16 cellular contexts compared by ENCODE assay signal in the genomic region with DNA sequence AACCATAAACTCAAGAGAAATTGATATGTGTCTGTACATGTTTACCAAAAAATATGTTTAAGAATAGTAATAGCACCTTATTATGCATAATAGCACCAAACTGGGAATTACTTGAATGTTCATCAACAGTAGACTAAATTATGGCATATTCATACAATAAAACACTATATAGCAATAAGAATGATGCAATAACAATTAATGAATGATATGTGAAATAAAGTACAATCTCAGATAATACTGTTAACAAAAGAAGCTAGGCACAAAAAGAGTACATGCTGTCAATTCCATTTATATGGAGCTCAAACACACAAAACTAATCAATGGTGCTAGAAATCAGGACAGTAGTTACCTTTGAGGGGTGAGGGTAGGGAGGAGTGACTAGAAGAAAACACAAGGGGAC. TPM values are rescaled to one million over a fixed set of nuclear protein-coding genes. Genes with fewer than 3 reads are reported as not detected.
A peak's percentile ranks its signal among the peaks of the same experiment; 100 is the strongest.
DNase-seq lines count a peak whose midpoint lies in the region; ATAC-seq and TF ChIP-seq lines count a peak whose summit lies in the region.
"Had no signal": no experiment of that assay in that cellular context is flagged by ENCODE, and none has a peak within 500 bp of the region (broad histone marks: within the 10 kb centered on the region; RNA-seq: fewer than 3 reads in every experiment).

No MANE protein-coding gene starts in this region.

- TF ChIP-seq CTCF in MCF 10A (IDR thresholded peaks at IDR 0.05; ENCODE audit: unreplicated experiment) (no peak), breast epithelium (IDR thresholded peaks at IDR 0.05) (no peak), IMR-90 (conservative IDR thresholded peaks at IDR 0.05; ENCODE audit: low read depth, low read length) (no peak), endothelial cell (IDR thresholded peaks at IDR 0.05; ENCODE audit: unreplicated experiment) (no peak)

- no peak overlapping the region for H3K27ac ChIP-seq in breast epithelium
- H3K27ac ChIP-seq in IMR-90 (ENCODE audit: insufficient read depth, low read length): no peak overlapping the region
- H3K27ac ChIP-seq: C4-2B had no signal

- H3K4me1 Mint-ChIP-seq in MCF 10A (ENCODE audit: insufficient read depth, unreplicated experiment): no peaks in the 10 kb centered on the region
- peaks cover 6% of the 10 kb centered on the region for H3K4me1 Mint-ChIP-seq in endothelial cell (ENCODE audit: unreplicated experiment)
- H3K4me1 Mint-ChIP-seq in activated CD4-positive, alpha-beta memory T cell treated with anti-CD3 and anti-CD28 coated beads for 36 hours (ENCODE audit: low read depth): no peaks in the 10 kb centered on the region

- H3K4me3 Mint-ChIP-seq in MCF 10A (ENCODE audit: unreplicated experiment) (no peak overlapping the region), endothelial cell (ENCODE audit: unreplicated experiment) (no peak overlapping the region)
- H3K4me3 Mint-ChIP-seq in activated CD4-positive, alpha-beta memory T cell treated with anti-CD3 and anti-CD28 coated beads for 36 hours: no peak overlapping the region
- H3K4me3 Mint-ChIP-seq: CD4-positive, alpha-beta T cell; HFFc6 had no signal

- no peaks in the 10 kb centered on the region for H3K27me3 ChIP-seq in breast epithelium
- H3K27me3 ChIP-seq in IMR-90 (ENCODE audit: control insufficient read depth, insufficient read depth, low read length): no peaks in the 10 kb centered on the region

- no peaks in the 10 kb centered on the region for H3K27me3 Mint-ChIP-seq in MCF 10A (ENCODE audit: insufficient read depth, unreplicated experiment)
- no peaks in the 10 kb centered on the region for H3K27me3 Mint-ChIP-seq in endothelial cell (ENCODE audit: unreplicated experiment)
- H3K27me3 Mint-ChIP-seq in activated CD4-positive, alpha-beta memory T cell treated with anti-CD3 and anti-CD28 coated beads for 36 hours: no peaks in the 10 kb centered on the region
- H3K27me3 Mint-ChIP-seq: CD4-positive, alpha-beta T cell had no signal

- no peak overlapping the region for H3K9ac ChIP-seq in IMR-90 (ENCODE audit: low read depth, low read length)

- no peak overlapping the region for H2BK15ac ChIP-seq in IMR-90 (ENCODE audit: low read depth, low read length)

- H2BK20ac ChIP-seq in IMR-90 (ENCODE audit: low read depth, low read length): no peak overlapping the region

- TF ChIP-seq RAD21 in IMR-90 (IDR thresholded peaks at IDR 0.05; ENCODE audit: low read length): no peak

- DNase-seq in MCF 10A (ENCODE audit: unreplicated experiment) (no peak), breast epithelium (ENCODE audit: low spot score in 2 of 2) (no peak), IMR-90 (no peak), endothelial cell (ENCODE audit: low spot score) (no peak), erythroblast (lab: John Stamatoyannopoulos, UW) (no peak)
- no peak for DNase-seq in activated CD4-positive, alpha-beta memory T cell treated with anti-CD3 and anti-CD28 coated beads for 36 hours
- DNase-seq: AML-193; Caco-2; CD4-positive, alpha-beta T cell; GDM1; GOT3; H7; HFFc6; KBM-7 had no signal

- peaks cover 0 to 6% of the 10 kb centered on the region in 2 experiments; a peak in 1 of 4 replicates for H3K79me1 ChIP-seq in IMR-90 (ENCODE audit: low read depth in 1 of 2, low read length in 2 of 2)

- H2BK120ac ChIP-seq in IMR-90 (ENCODE audit: low read depth, low read length): no peak overlapping the region

- H2BK5ac ChIP-seq in IMR-90 (ENCODE audit: low read depth, low read length, poor library complexity, severe bottlenecking): no peak overlapping the region

- H4K5ac ChIP-seq in IMR-90 (ENCODE audit: low read depth, low read length): no peak overlapping the region

- H3K4ac ChIP-seq in IMR-90 (ENCODE audit: low read depth, low read length): no peak overlapping the region

- POLR2A ChIA-PET in MCF 10A (lab: Yijun Ruan, JAX): no interaction called here
- POLR2A ChIA-PET in IMR-90 (lab: Charles Lee; ENCODE audit: unreplicated experiment): no interaction called here
- POLR2A ChIA-PET in activated CD4-positive, alpha-beta memory T cell treated with anti-CD3 and anti-CD28 coated beads for 36 hours (lab: Charles Lee): no interaction called here

- H3K9me3 ChIP-seq in breast epithelium (no peaks in the 10 kb centered on the region), IMR-90 (ENCODE audit: control insufficient read depth, insufficient read depth, low read length) (no peaks in the 10 kb centered on the region)
- H3K9me3 ChIP-seq: Caco-2 had no signal

- H3K23ac ChIP-seq in IMR-90 (ENCODE audit: low read depth, low read length): no peak overlapping the region

- H3K56ac ChIP-seq in IMR-90 (ENCODE audit: extremely low read depth, insufficient read depth, low read length): no peak overlapping the region

- H4K8ac ChIP-seq in IMR-90 (ENCODE audit: low read depth in 2 of 2, low read length in 2 of 2): no peak overlapping the region

- H3K36me3 ChIP-seq in breast epithelium: peaks cover 10% of the 10 kb centered on the region
- H3K36me3 ChIP-seq in IMR-90 (ENCODE audit: control insufficient read depth, insufficient read depth, low read length): peaks cover 10% of the 10 kb centered on the region

- H4K20me1 ChIP-seq in IMR-90 (ENCODE audit: insufficient read depth, low read length): no peaks in the 10 kb centered on the region

- H3K4me2 ChIP-seq in IMR-90 (ENCODE audit: low read depth, low read length): no peak overlapping the region

- CTCF ChIA-PET in MCF 10A (lab: Yijun Ruan, JAX) (no interaction called here), IMR-90 (lab: Yijun Ruan, JAX) (interaction anchor here (0.6 kb wide), 1 partner anchor 165 kb away, joined by 3 read pairs; no protein-coding TSS in a partner anchor)
- CTCF ChIA-PET in activated CD4-positive, alpha-beta memory T cell treated with anti-CD3 and anti-CD28 coated beads for 36 hours (lab: Charles Lee): no interaction called here

- BruUV-seq in MCF 10A (replicated peaks; lab: Mats Ljungman, UMichigan) (no TSS peak), IMR-90 (replicated peaks; lab: Mats Ljungman, UMichigan) (no TSS peak)

- H3K27ac Mint-ChIP-seq in MCF 10A (ENCODE audit: low read depth, unreplicated experiment) (peak overlapping the region; percentile 52), endothelial cell (ENCODE audit: unreplicated experiment) (peak overlapping the region; percentile 32)
- H3K27ac Mint-ChIP-seq in activated CD4-positive, alpha-beta memory T cell treated with anti-CD3 and anti-CD28 coated beads for 36 hours: no peak overlapping the region
- H3K27ac Mint-ChIP-seq: CD4-positive, alpha-beta T cell; HFFc6 had no signal

- intact Hi-C loops in MCF 10A (cut with micrococcal nuclease) (no loop called here), breast epithelium (cut with DNase I; ENCODE audit: low total_unique reads) (no loop called here), IMR-90 (cut with micrococcal nuclease) (loop anchor here (5.0 kb wide), 1 partner anchor 39 kb away; no protein-coding TSS in a partner anchor)
- intact Hi-C loops in activated CD4-positive, alpha-beta memory T cell treated with anti-CD3 and anti-CD28 coated beads for 36 hours (cut with micrococcal nuclease): no loop called here

- no peak overlapping the region for H3K4me3 ChIP-seq in breast epithelium
- no peak overlapping the region for H3K4me3 ChIP-seq in IMR-90 (ENCODE audit: insufficient read depth, low read depth, low read length)

- no peak overlapping the region for H2AFZ ChIP-seq in IMR-90 (replicated peaks; ENCODE audit: low read length, poor library complexity)

- no peaks in the 10 kb centered on the region for H3K4me1 ChIP-seq in breast epithelium
- no peaks in the 10 kb centered on the region for H3K4me1 ChIP-seq in IMR-90 (ENCODE audit: control insufficient read depth, insufficient read depth, low read length)
- H3K4me1 ChIP-seq: Caco-2 had no signal

- no peak overlapping the region for H2AK5ac ChIP-seq in IMR-90 (ENCODE audit: low read depth, low read length)

- H3K9me3 Mint-ChIP-seq in MCF 10A (ENCODE audit: unreplicated experiment) (no peaks in the 10 kb centered on the region), endothelial cell (ENCODE audit: unreplicated experiment) (no peaks in the 10 kb centered on the region)
- no peaks in the 10 kb centered on the region for H3K9me3 Mint-ChIP-seq in activated CD4-positive, alpha-beta memory T cell treated with anti-CD3 and anti-CD28 coated beads for 36 hours
- H3K9me3 Mint-ChIP-seq: CD4-positive, alpha-beta T cell; HFFc6 had no signal

- no peak overlapping the region for H3K14ac ChIP-seq in IMR-90 (replicated peaks; ENCODE audit: low read depth, low read length)

- TF ChIP-seq POLR2A in breast epithelium (IDR thresholded peaks at IDR 0.05): no peak
- TF ChIP-seq POLR2A in IMR-90 (IDR thresholded peaks at IDR 0.05; ENCODE audit: low read depth, low read length): no peak
- no peak for TF ChIP-seq POLR2A in erythroblast (IDR thresholded peaks at IDR 0.05; ENCODE audit: low read length)

- peaks cover 2% of the 10 kb centered on the region; the same call in 1 of the 2 replicates for H3K9me1 ChIP-seq in IMR-90 (ENCODE audit: insufficient read depth, low read length)

- dilution Hi-C loops in IMR-90 (cut with HindIII; ENCODE audit: low sequenced_read_pairs, unreplicated experiment): no loop called here

- ATAC-seq in IMR-90 (ENCODE audit: low read depth): no peak
- ATAC-seq: HCT116 had no signal

- H3K36me3 Mint-ChIP-seq in MCF 10A (ENCODE audit: insufficient read depth, unreplicated experiment) (peaks cover 26% of the 10 kb centered on the region), endothelial cell (ENCODE audit: low read depth, unreplicated experiment) (peaks cover 7% of the 10 kb centered on the region)
- peaks cover 15% of the 10 kb centered on the region for H3K36me3 Mint-ChIP-seq in activated CD4-positive, alpha-beta memory T cell treated with anti-CD3 and anti-CD28 coated beads for 36 hours

- no peak overlapping the region for H4K91ac ChIP-seq in IMR-90 (ENCODE audit: insufficient read depth, low read depth, low read length)

- no peak overlapping the region for H2AK9ac ChIP-seq in IMR-90 (replicated peaks; ENCODE audit: low read depth, low read length, poor library complexity)

- in situ Hi-C loops in IMR-90 (cut with MboI; ENCODE audit: low sequenced_read_pairs): no loop called here

- H3K18ac ChIP-seq in IMR-90 (ENCODE audit: low read depth, low read length): no peak overlapping the region

TF ChIP-seq in IMR-90, 13 proteins besides CTCF, POLR2A, EP300 and RAD21 (continues in another document):
- TF ChIP-seq CEBPB (IDR thresholded peaks at IDR 0.05; ENCODE audit: low read depth, low read length) (peak; percentile 41; the same call in 1 of the 2 replicates), BHLHE40 (IDR thresholded peaks at IDR 0.05; ENCODE audit: low read depth, low read length) (no peak), MAFK (IDR thresholded peaks at IDR 0.05; ENCODE audit: low read depth, low read length) (no peak), FOS (IDR thresholded peaks at IDR 0.05; ENCODE audit: low read depth, low read length) (no peak)

RNA-seq across cellular contexts. Expression of gene ZC3H13, which starts 36.3 kb away (rescaled TPM):
- total RNA-seq in MCF 10A (2022): 33.9 and 39.0 TPM in 2 replicates
- total RNA-seq in breast epithelium: 10 to 100 TPM; 31.0 to 40.6 (median 38.9) TPM
- 10.8 and 16.1 TPM in 2 replicates for total RNA-seq in IMR-90 (2012; rRNA removed)
- 6.3 and 7.7 TPM in 2 replicates for polyA plus RNA-seq in IMR-90 (2012; rRNA removed)
- polyA plus RNA-seq in IMR-90 (2012; cell fraction: cytosol; rRNA removed): 0.99 and 1.5 TPM in 2 replicates
- polyA plus RNA-seq in IMR-90 (2012; cell fraction: nucleus; rRNA removed; ENCODE audit: low replicate concordance): 1.6 and 8.0 TPM in 2 replicates
- total RNA-seq in endothelial cell (ENCODE audit: unreplicated experiment): 44.9 TPM
- total RNA-seq in activated CD4-positive, alpha-beta memory T cell treated with anti-CD3 and anti-CD28 coated beads for 36 hours: 10 to 100 TPM; 37.0 to 47.3 TPM
